Comparison of ENCODE assay signal across 8 cellular contexts in the genomic region with DNA sequence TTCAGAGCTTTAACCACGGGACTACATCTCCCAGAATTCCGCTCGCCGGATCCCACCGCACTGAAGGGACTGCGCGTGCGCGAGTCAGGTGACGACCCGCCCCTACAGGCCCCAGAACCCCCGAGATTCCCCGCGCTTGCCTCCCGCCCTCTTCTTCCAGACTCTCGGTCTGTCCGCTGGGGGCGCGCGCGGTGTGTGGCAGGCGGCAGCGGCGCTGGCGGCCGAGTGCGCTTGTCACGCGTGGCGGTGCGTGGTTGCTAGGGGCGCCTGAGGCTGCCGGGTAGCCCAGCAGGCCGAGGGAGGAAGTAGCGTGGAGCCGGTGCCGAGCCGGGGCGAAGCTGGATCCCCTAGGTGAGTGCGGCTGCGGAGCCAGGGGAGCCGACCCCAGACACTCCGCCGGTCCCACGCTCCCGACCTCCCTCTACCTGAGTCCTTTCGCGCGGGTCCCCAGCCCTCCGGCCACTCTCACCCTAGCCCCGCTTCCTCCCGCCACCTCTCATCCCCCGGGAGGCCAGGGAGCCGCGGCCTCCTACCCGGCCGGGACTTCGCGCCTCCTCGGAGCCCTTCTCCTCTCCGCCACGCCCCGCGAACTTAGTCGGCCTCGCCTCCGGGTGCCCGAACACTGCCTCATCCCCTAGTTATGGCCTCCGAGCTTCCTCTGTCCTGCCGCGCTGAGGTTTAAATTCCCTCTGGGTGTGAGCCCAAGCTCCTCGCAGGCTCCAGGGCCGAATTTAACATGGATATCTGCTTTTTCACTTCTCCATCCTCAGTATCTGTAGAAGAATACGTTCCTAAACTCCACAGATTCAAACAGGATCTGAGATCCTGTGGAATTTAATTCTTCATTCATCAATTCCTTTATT. TPM values are rescaled to one million over a fixed set of nuclear protein-coding genes. Genes with fewer than 3 reads are reported as not detected.
DNase-seq lines count a peak whose midpoint lies in the region; ATAC-seq and TF ChIP-seq lines count a peak whose summit lies in the region.

A gene with protein sequence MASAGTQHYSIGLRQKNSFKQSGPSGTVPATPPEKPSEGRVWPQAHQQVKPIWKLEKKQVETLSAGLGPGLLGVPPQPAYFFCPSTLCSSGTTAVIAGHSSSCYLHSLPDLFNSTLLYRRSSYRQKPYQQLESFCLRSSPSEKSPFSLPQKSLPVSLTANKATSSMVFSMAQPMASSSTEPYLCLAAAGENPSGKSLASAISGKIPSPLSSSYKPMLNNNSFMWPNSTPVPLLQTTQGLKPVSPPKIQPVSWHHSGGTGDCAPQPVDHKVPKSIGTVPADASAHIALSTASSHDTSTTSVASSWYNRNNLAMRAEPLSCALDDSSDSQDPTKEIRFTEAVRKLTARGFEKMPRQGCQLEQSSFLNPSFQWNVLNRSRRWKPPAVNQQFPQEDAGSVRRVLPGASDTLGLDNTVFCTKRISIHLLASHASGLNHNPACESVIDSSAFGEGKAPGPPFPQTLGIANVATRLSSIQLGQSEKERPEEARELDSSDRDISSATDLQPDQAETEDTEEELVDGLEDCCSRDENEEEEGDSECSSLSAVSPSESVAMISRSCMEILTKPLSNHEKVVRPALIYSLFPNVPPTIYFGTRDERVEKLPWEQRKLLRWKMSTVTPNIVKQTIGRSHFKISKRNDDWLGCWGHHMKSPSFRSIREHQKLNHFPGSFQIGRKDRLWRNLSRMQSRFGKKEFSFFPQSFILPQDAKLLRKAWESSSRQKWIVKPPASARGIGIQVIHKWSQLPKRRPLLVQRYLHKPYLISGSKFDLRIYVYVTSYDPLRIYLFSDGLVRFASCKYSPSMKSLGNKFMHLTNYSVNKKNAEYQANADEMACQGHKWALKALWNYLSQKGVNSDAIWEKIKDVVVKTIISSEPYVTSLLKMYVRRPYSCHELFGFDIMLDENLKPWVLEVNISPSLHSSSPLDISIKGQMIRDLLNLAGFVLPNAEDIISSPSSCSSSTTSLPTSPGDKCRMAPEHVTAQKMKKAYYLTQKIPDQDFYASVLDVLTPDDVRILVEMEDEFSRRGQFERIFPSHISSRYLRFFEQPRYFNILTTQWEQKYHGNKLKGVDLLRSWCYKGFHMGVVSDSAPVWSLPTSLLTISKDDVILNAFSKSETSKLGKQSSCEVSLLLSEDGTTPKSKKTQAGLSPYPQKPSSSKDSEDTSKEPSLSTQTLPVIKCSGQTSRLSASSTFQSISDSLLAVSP (plus strand): TSS at position 149 of the 863 bp plus-strand sequence. CDS start 26,842 bp downstream, outside the sequence.

- peak within 1 kb of the TSS; percentile 82 for H3K27ac ChIP-seq in CD4-positive, CD25-positive, alpha-beta regulatory T cell (ENCODE audit: insufficient read depth, low read length, poor library complexity, severe bottlenecking)
- peak within 1 kb of the TSS; percentile 91 to 92 for H3K27ac ChIP-seq in liver (ENCODE audit: low read depth in 1 of 2, low read length in 2 of 2)

- H3K36me3 Mint-ChIP-seq in CD4-positive, CD25-positive, alpha-beta regulatory T cell, result peaks cover 6% of the 10 kb centered on the region

- peaks cover 2% of the 10 kb centered on the region for H3K36me3 ChIP-seq in CD4-positive, CD25-positive, alpha-beta regulatory T cell (ENCODE audit: control insufficient read depth, insufficient read depth, low read length)
- H3K36me3 ChIP-seq in liver (ENCODE audit: control insufficient read depth in 4 of 4, insufficient read depth in 3 of 4, low read depth in 1 of 4, low read length in 3 of 4), result peaks cover 0 to 2% (median under 1%) of the 10 kb centered on the region in 4 donors

- under 1% methylated on average over 74 of the region's 74 CpGs for WGBS in liver

- TF ChIP-seq CTCF in liver (IDR thresholded peaks at IDR 0.05; ENCODE audit: low read depth, low read length, missing input control), result peak; percentile 75

- ATAC-seq in CD4-positive, CD25-positive, alpha-beta regulatory T cell (ENCODE audit: low read depth in 2 of 2), result peak; percentile 98
- ATAC-seq in GM19397 (IDR thresholded peaks at IDR 0.05; ENCODE audit: unreplicated experiment) (peak; percentile 92), HG03571 (IDR thresholded peaks at IDR 0.05; ENCODE audit: unreplicated experiment) (peak; percentile 83)

- peak within 1 kb of the TSS; percentile 29 to 98 (median 83) for H3K27ac Mint-ChIP-seq in CD4-positive, CD25-positive, alpha-beta regulatory T cell

- no peaks in the 10 kb centered on the region for H3K9me3 Mint-ChIP-seq in CD4-positive, CD25-positive, alpha-beta regulatory T cell

- H3K9ac ChIP-seq in liver (ENCODE audit: low read depth in 1 of 2, low read length in 2 of 2), result peak within 1 kb of the TSS; percentile 34 to 66

- peaks cover 14% of the 10 kb centered on the region for H3K4me1 ChIP-seq in CD4-positive, CD25-positive, alpha-beta regulatory T cell (ENCODE audit: control insufficient read depth, insufficient read depth, low read length, poor library complexity, severe bottlenecking)
- H3K4me1 ChIP-seq in liver (ENCODE audit: control insufficient read depth in 4 of 4, insufficient read depth in 4 of 4, low read length in 3 of 4), result peaks cover 0 to 16% (median 2%) of the 10 kb centered on the region in 4 donors

- peaks cover 5 to 28% (median 16%) of the 10 kb centered on the region in 4 donors for H3K4me1 Mint-ChIP-seq in CD4-positive, CD25-positive, alpha-beta regulatory T cell

- TF ChIP-seq RAD21 in liver (IDR thresholded peaks at IDR 0.05), result peak; percentile 77 to 79

- no peaks in the 10 kb centered on the region for H3K27me3 ChIP-seq in CD4-positive, CD25-positive, alpha-beta regulatory T cell (ENCODE audit: control insufficient read depth, insufficient read depth, low read length)
- no peaks in the 10 kb centered on the region for H3K27me3 ChIP-seq in liver (ENCODE audit: control insufficient read depth in 4 of 4, insufficient read depth in 4 of 4, low read length in 3 of 4)

- H3K9me3 ChIP-seq in CD4-positive, CD25-positive, alpha-beta regulatory T cell (ENCODE audit: control insufficient read depth in 2 of 2, low read length in 2 of 2), result no peaks in the 10 kb centered on the region
- no peaks in the 10 kb centered on the region for H3K9me3 ChIP-seq in liver (ENCODE audit: control insufficient read depth in 4 of 4, low read length in 3 of 4)

- H3K27me3 Mint-ChIP-seq in CD4-positive, CD25-positive, alpha-beta regulatory T cell, result no peaks in the 10 kb centered on the region

- H3K4me3 Mint-ChIP-seq in CD4-positive, CD25-positive, alpha-beta regulatory T cell, result peak within 1 kb of the TSS; percentile 94 to 97 (median 96)

- DNase-seq in CD4-positive, CD25-positive, alpha-beta regulatory T cell, result peak; percentile 98 to 99 (median 99)
- DNase-seq in NCI-H774 (lab: John Stamatoyannopoulos, UW) (peak; percentile 94), dermis blood vessel endothelial cell (peak; percentile 98)
- DNase-seq in activated CD4-positive, alpha-beta T cell treated with anti-CD3 and anti-CD28 coated beads, Interleukin-2, amount 50 U/mL, for 4 hours, result peak; percentile 97 to 99
- DNase-seq in stimulated activated CD4-positive, alpha-beta T cell treated with anti-CD3 and anti-CD28 coated beads, Interleukin-4, amount 100 ng/mL, for 24 hours, result peak; percentile 98

- peak within 1 kb of the TSS; percentile 88 for H3K4me3 ChIP-seq in CD4-positive, CD25-positive, alpha-beta regulatory T cell (ENCODE audit: low read depth, low read length)
- peak within 1 kb of the TSS; percentile 66 to 78 (median 73) for H3K4me3 ChIP-seq in liver (ENCODE audit: low read depth in 1 of 3, low read length in 3 of 3)

TF ChIP-seq in liver, 16 proteins besides CTCF, POLR2A, EP300 and RAD21 (continues in another document):
- TF ChIP-seq GABPA (IDR thresholded peaks at IDR 0.05 in 1 of 2, conservative IDR thresholded peaks at IDR 0.05 in 1 of 2), result peak in 1 of 2 donors; percentile 64
- TF ChIP-seq, protein P1, sequence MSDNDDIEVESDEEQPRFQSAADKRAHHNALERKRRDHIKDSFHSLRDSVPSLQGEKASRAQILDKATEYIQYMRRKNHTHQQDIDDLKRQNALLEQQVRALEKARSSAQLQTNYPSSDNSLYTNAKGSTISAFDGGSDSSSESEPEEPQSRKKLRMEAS (IDR thresholded peaks at IDR 0.05), result peak; percentile 18
- TF ChIP-seq SP1 (IDR thresholded peaks at IDR 0.05), result peak; percentile 24
- peak; percentile 95 for TF ChIP-seq YY1 (IDR thresholded peaks at IDR 0.05)
- no peak for TF ChIP-seq FOXA2 (IDR thresholded peaks at IDR 0.05)
- TF ChIP-seq, protein P2, sequence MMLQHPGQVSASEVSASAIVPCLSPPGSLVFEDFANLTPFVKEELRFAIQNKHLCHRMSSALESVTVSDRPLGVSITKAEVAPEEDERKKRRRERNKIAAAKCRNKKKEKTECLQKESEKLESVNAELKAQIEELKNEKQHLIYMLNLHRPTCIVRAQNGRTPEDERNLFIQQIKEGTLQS (IDR thresholded peaks at IDR 0.05), result no peak
- TF ChIP-seq, protein P3, sequence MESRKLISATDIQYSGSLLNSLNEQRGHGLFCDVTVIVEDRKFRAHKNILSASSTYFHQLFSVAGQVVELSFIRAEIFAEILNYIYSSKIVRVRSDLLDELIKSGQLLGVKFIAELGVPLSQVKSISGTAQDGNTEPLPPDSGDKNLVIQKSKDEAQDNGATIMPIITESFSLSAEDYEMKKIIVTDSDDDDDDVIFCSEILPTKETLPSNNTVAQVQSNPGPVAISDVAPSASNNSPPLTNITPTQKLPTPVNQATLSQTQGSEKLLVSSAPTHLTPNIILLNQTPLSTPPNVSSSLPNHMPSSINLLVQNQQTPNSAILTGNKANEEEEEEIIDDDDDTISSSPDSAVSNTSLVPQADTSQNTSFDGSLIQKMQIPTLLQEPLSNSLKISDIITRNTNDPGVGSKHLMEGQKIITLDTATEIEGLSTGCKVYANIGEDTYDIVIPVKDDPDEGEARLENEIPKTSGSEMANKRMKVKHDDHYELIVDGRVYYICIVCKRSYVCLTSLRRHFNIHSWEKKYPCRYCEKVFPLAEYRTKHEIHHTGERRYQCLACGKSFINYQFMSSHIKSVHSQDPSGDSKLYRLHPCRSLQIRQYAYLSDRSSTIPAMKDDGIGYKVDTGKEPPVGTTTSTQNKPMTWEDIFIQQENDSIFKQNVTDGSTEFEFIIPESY (IDR thresholded peaks at IDR 0.05), result peak; percentile 47
- TF ChIP-seq RXRA (IDR thresholded peaks at IDR 0.05), result peak in 1 of 2 donors; percentile 9

RNA-seq across cellular contexts. Expression of the gene that starts here (rescaled TPM):
- 19.0 TPM for total RNA-seq in CD4-positive, CD25-positive, alpha-beta regulatory T cell
- polyA plus RNA-seq in CD4-positive, CD25-positive, alpha-beta regulatory T cell, result 1 to 10 TPM; 4.1 to 6.7 (median 4.8) TPM
- total RNA-seq in dermis blood vessel endothelial cell, result 7.6 and 9.4 TPM in 2 replicates
- 10 to 100 TPM in 1 of 2 donors, 1 to 10 TPM in 1; 6.9 to 14.0 TPM for total RNA-seq in liver
- polyA plus RNA-seq in liver, result 1 to 10 TPM; 5.7 to 6.4 TPM

Comparison
In these comparisons a context has a peak if more than half of its experiments do, and no peak if none do; other contexts are left out.
1. Peak in every context shown above with its lines: DNase-seq, ATAC-seq, H3K4me3 ChIP-seq and H3K27ac ChIP-seq.